ENCODE assay signal across 9 cellular contexts in genomic region chr1:230681599-230681998, GRCh38. TPM values are rescaled to one million over a fixed set of nuclear protein-coding genes. Genes with fewer than 3 reads are reported as not detected.
A peak's percentile ranks its signal among the peaks of the same experiment; 100 is the strongest.
DNase-seq lines count a peak whose midpoint lies in the region; ATAC-seq and TF ChIP-seq lines count a peak whose summit lies in the region.
"Had no signal": no experiment of that assay in that cellular context is flagged by ENCODE, and none has a peak within 500 bp of the region (broad histone marks: within the 10 kb centered on the region; RNA-seq: fewer than 3 reads in every experiment).

No MANE protein-coding gene starts in this region.

- peak overlapping the region; percentile 12 for H3K4me2 ChIP-seq in smooth muscle cell

- ATAC-seq in GM21381 (IDR thresholded peaks at IDR 0.05; ENCODE audit: unreplicated experiment): no peak

- H3K9ac ChIP-seq in smooth muscle cell (ENCODE audit: low read depth): peak overlapping the region; percentile 4

- peaks cover 58% of the 10 kb centered on the region for H3K36me3 Mint-ChIP-seq in osteocyte (ENCODE audit: unreplicated experiment)

- no peaks in the 10 kb centered on the region for H4K20me1 ChIP-seq in smooth muscle cell (ENCODE audit: low read depth)

- H3K36me3 ChIP-seq in smooth muscle cell (ENCODE audit: low read depth): peaks cover 10% of the 10 kb centered on the region

- no peak for TF ChIP-seq CTCF in epithelial cell of esophagus (IDR thresholded peaks at IDR 0.05; ENCODE audit: insufficient read depth, low read depth, low read length, missing control alignments)
- TF ChIP-seq CTCF in smooth muscle cell (IDR thresholded peaks at IDR 0.05; ENCODE audit: borderline replicate concordance, insufficient read depth, poor library complexity, severe bottlenecking): no peak
- no peak for TF ChIP-seq CTCF in osteocyte (IDR thresholded peaks at IDR 0.05)

- H3F3A ChIP-seq in smooth muscle cell (ENCODE audit: low read depth): no peaks in the 10 kb centered on the region

- H3K4me1 ChIP-seq in smooth muscle cell (ENCODE audit: low read depth): no peaks in the 10 kb centered on the region

- H3K4me3 ChIP-seq in epithelial cell of esophagus (ENCODE audit: low read length): no peak overlapping the region
- H3K4me3 ChIP-seq in smooth muscle cell: no peak overlapping the region

- no peaks in the 10 kb centered on the region for H3K79me2 ChIP-seq in smooth muscle cell (ENCODE audit: low read depth)

- no peaks in the 10 kb centered on the region for H3K27me3 ChIP-seq in smooth muscle cell (ENCODE audit: low read depth)

- H3K9me3 ChIP-seq in smooth muscle cell (replicated peaks; ENCODE audit: low read depth): no peaks in the 10 kb centered on the region

- H3K4me3 Mint-ChIP-seq in osteocyte (ENCODE audit: unreplicated experiment): no peak overlapping the region

- H3K27ac ChIP-seq in smooth muscle cell (ENCODE audit: low read depth): peak overlapping the region; percentile 27

- DNase-seq in NCI-H82 (lab: John Stamatoyannopoulos, UW) (peak; percentile 38), NCI-H82 treated with DMSO at 0.1 percent for 48 hours (lab: John Stamatoyannopoulos, UW; ENCODE audit: unreplicated experiment) (no peak), NCI-H446 treated with DMSO at 0.1 percent for 48 hours (lab: John Stamatoyannopoulos, UW) (peak; percentile 51), epithelial cell of esophagus (ENCODE audit: low read depth) (peak; percentile 91), smooth muscle cell (lab: John Stamatoyannopoulos, UW; ENCODE audit: unreplicated experiment) (no peak), osteocyte (ENCODE audit: extremely low spot score, unreplicated experiment) (no peak), islet precursor cell (no peak)

- H3K4me1 Mint-ChIP-seq in osteocyte (ENCODE audit: unreplicated experiment): peaks cover 17% of the 10 kb centered on the region

- H3K27me3 Mint-ChIP-seq in osteocyte (ENCODE audit: unreplicated experiment): no peaks in the 10 kb centered on the region

- peaks cover 4% of the 10 kb centered on the region for H3K9me3 Mint-ChIP-seq in osteocyte (ENCODE audit: unreplicated experiment)

- H2AFZ ChIP-seq in smooth muscle cell (ENCODE audit: low read depth): no peak overlapping the region

- WGBS in smooth muscle cell (ENCODE audit: low lambda C conversion rate): 23% methylated on average over 2 of the region's 2 CpGs

- no peak overlapping the region for H3K27ac Mint-ChIP-seq in osteocyte (ENCODE audit: unreplicated experiment)

RNA-seq across cellular contexts. Expression of gene AGT, which starts 32.3 kb away (rescaled TPM):
- total RNA-seq in smooth muscle cell (0.09 and 0.31 TPM in 2 replicates), osteocyte (25.6 and 30.1 TPM in 2 replicates)
- 1.9 and 3.0 TPM in 2 replicates for polyA plus RNA-seq in smooth muscle cell
- total RNA-seq: mononuclear cell had no signal

RNA-seq across cellular contexts. Expression of gene COG2, which starts 39.3 kb away (rescaled TPM):
- total RNA-seq in smooth muscle cell (23.8 and 31.5 TPM in 2 replicates), osteocyte (22.0 and 24.1 TPM in 2 replicates)
- polyA plus RNA-seq in smooth muscle cell: 13.3 and 16.5 TPM in 2 replicates

Comparison
In these comparisons a context has a peak if more than half of its experiments do, and no peak if none do; other contexts are left out.
1. DNase-seq: peak in NCI-H82 (single experiment), NCI-H446 treated with DMSO at 0.1 percent for 48 hours (single experiment) and epithelial cell of esophagus (single experiment); none in NCI-H82 treated with DMSO at 0.1 percent for 48 hours (single experiment), smooth muscle cell (single experiment), osteocyte (single experiment) and islet precursor cell (single experiment).
2. RNA of gene AGT, which starts 32.3 kb away (total RNA-seq): 25.6 to 30.1 TPM in osteocyte; 0.09 to 0.31 TPM in smooth muscle cell; every median in the first group is over 10 times any median in the second.